Comparison of ENCODE assay signal across 8 cellular contexts in the genomic region with DNA sequence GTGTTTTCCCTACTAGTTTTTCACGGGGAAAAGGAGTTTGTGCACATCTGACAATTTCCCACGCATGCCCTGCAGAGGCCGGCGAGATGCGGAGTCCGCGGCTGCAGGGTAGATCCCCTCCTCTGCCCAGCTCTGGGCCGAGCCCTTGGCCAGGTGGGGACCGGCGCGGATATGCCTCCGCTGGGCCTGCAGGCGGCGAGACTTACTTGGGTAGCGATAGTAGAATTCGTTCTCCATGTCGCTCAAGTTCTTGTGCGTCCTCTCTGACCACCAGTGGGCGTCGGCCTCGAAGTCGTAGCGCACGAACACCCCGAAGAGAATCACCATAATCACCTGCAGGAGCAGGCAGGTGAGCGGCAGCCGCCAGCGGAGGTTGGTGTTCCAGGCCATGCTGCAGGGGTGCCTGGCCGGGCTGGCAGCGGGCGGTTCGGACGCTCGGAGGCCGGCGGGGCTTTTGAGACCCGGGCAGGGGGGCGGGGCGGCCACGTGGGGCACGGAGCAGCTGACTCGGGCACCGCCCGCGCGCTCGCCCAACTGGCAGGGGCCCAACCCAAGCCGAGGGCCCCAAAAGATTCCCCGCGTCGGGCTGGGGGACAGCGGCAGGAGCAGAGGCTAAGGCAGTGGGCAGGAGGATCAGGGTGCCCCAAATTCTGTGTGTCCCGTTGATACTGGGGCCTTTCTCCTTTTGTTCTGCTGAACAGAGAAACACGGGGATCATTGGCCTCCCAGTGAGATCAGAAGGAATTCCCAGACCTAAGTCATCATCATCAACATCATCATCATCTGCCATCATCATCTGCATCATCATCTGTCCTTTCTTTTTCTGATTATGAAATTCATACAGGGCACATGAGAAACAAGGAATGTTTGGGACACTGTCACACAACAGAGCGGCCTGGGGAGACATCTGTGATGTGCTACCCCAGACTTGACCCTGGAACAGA. TPM values are rescaled to one million over a fixed set of nuclear protein-coding genes. Genes with fewer than 3 reads are reported as not detected.
DNase-seq lines count a peak whose midpoint lies in the region; ATAC-seq and TF ChIP-seq lines count a peak whose summit lies in the region.

Gene RHCG (minus strand): TSS at position 429 of the 944 bp plus-strand sequence. CDS start 39 bp downstream, at position 390.

- DNase-seq in EH (ENCODE audit: low read depth) (peak; percentile 36), M059J (ENCODE audit: low read depth) (peak; percentile 24), cardiac fibroblast (ENCODE audit: low read depth in 2 of 2) (peak; percentile 50 to 58), iris pigment epithelial cell (ENCODE audit: low read depth) (peak; percentile 55), amniotic stem cell (lab: John Stamatoyannopoulos, UW) (no peak)
- DNase-seq in stimulated activated naive CD8-positive, alpha-beta T cell treated with anti-CD3 and anti-CD28 coated beads, Interleukin-15, Interleukin-2, amounts not matched to agents 100 U/mL and 50 U/mL, for 24 hours = peak; percentile 20

- TF ChIP-seq CTCF in cardiac fibroblast (IDR thresholded peaks at IDR 0.05; ENCODE audit: low read depth, low read length) = peak; percentile 37

- peak; percentile 21 for ATAC-seq in stimulated activated naive CD8-positive, alpha-beta T cell treated with anti-CD3 and anti-CD28 coated beads, Interleukin-15, Interleukin-2, amounts not matched to agents 100 U/mL and 50 U/mL, for 24 hours
- no peak for ATAC-seq in GM21619 (IDR thresholded peaks at IDR 0.05; ENCODE audit: unreplicated experiment)
- no peak for ATAC-seq in HG02938 (IDR thresholded peaks at IDR 0.05; ENCODE audit: unreplicated experiment)

- peak within 1 kb of the TSS in 1 of 2 donors; percentile 23 for H3K4me3 ChIP-seq in cardiac fibroblast (replicated peaks in 1 of 2; ENCODE audit: low read depth in 2 of 2, low read length in 2 of 2)

RNA-seq across cellular contexts. Expression of gene RHCG, which starts in this region (rescaled TPM):
- total RNA-seq in M059J (2014; rRNA removed; shearing (Covaris generic)) = not detected in 2 replicates

Comparison
In these comparisons a context has a peak if more than half of its experiments do, and no peak if none do; other contexts are left out.
1. Peak in DNase-seq in M059J; RNA of the gene not detected or under 1 TPM.